ENCODE assay signal across 1 cellular context in genomic region chr6:7542878-7543394, GRCh38.
TF ChIP-seq lines count a peak whose summit lies in the region.

No MANE protein-coding gene starts in this region.

TF ChIP-seq in HepG2, 621 proteins besides CTCF, POLR2A, EP300 and RAD21 (continued from another document and continues in another):
- TF ChIP-seq ZNF740 (CRISPR knock-in tag; IDR thresholded peaks at IDR 0.05) (peak; percentile 92), STAG1 (CRISPR knock-in tag; IDR thresholded peaks at IDR 0.05) (peak; percentile 17; the same call in 1 of the 2 replicates), ZNF619 (CRISPR knock-in tag; IDR thresholded peaks at IDR 0.05) (no peak; the same call in 1 of the 2 replicates), ZNF383 (CRISPR knock-in tag; IDR thresholded peaks at IDR 0.05; ENCODE audit: borderline replicate concordance) (peak; percentile 68; the same call in 1 of the 2 replicates), ATF4 (CRISPR knock-in tag; IDR thresholded peaks at IDR 0.05) (peak in 1 of 2 experiments; percentile 12; a peak in 1 of 4 replicates), DMAP1 (CRISPR knock-in tag; IDR thresholded peaks at IDR 0.05) (peak; percentile 83), ZBTB37 (CRISPR knock-in tag; IDR thresholded peaks at IDR 0.05) (no peak), PREB (CRISPR knock-in tag; IDR thresholded peaks at IDR 0.05) (no peak), KDM4B (CRISPR knock-in tag; IDR thresholded peaks at IDR 0.05) (no peak; the same call in 1 of the 2 replicates), ESRRA (CRISPR knock-in tag; IDR thresholded peaks at IDR 0.05; ENCODE audit: low read depth) (no peak), HIVEP1 (CRISPR knock-in tag; IDR thresholded peaks at IDR 0.05) (peak; percentile 76), HOXA7 (CRISPR knock-in tag; IDR thresholded peaks at IDR 0.05) (no peak), PCBP1 (IDR thresholded peaks at IDR 0.05; ENCODE audit: borderline replicate concordance, low read depth, low read length) (peak; percentile 91; the same call in 1 of the 2 replicates), REPIN1 (CRISPR knock-in tag; IDR thresholded peaks at IDR 0.05; ENCODE audit: borderline replicate concordance, low read depth) (0 out of 2 replicates have a peak, but pooled peaks have one; percentile 15), SOX13 (IDR thresholded peaks at IDR 0.05) (peak; percentile 55; the same call in 1 of the 2 replicates), SOX13 (CRISPR knock-in tag; conservative IDR thresholded peaks at IDR 0.05 in 1 of 2, IDR thresholded peaks at IDR 0.05 in 1 of 2) (peak in 1 of 2 experiments; percentile 82; a peak in 2 of 4 replicates), ZNF776 (CRISPR knock-in tag; IDR thresholded peaks at IDR 0.05) (no peak), MIXL1 (CRISPR knock-in tag; IDR thresholded peaks at IDR 0.05) (peak; percentile 19; the same call in 1 of the 2 replicates), TFDP1 (CRISPR knock-in tag; IDR thresholded peaks at IDR 0.05; ENCODE audit: borderline replicate concordance) (peak; percentile 52; the same call in 1 of the 2 replicates), NR0B2 (CRISPR knock-in tag; IDR thresholded peaks at IDR 0.05) (no peak), PBX3 (CRISPR knock-in tag; IDR thresholded peaks at IDR 0.05; ENCODE audit: borderline replicate concordance) (peak; percentile 44; the same call in 1 of the 2 replicates), ZNF441 (CRISPR knock-in tag; IDR thresholded peaks at IDR 0.05; ENCODE audit: borderline replicate concordance) (no peak), ARID5B (CRISPR knock-in tag; IDR thresholded peaks at IDR 0.05) (peak; percentile 70), SRSF1 (optimal IDR thresholded peaks at IDR 0.05; ENCODE audit: low read depth, low read length) (peak; percentile 76), ZNF225 (CRISPR knock-in tag; IDR thresholded peaks at IDR 0.05) (no peak), ZNF30 (CRISPR knock-in tag; IDR thresholded peaks at IDR 0.05) (no peak), YEATS2 (CRISPR knock-in tag; IDR thresholded peaks at IDR 0.05; ENCODE audit: borderline replicate concordance) (peak; percentile 58), ZNF772 (CRISPR knock-in tag; IDR thresholded peaks at IDR 0.05) (0 out of 2 replicates have a peak, but pooled peaks have one; percentile 44), RBM22 (optimal IDR thresholded peaks at IDR 0.05; ENCODE audit: low read length) (no peak), HDAC2 (CRISPR knock-in tag; IDR thresholded peaks at IDR 0.05) (peak; percentile 75; the same call in 1 of the 2 replicates), SATB2 (CRISPR knock-in tag; IDR thresholded peaks at IDR 0.05) (peak; percentile 70; the same call in 1 of the 2 replicates), ZNF691 (CRISPR knock-in tag; IDR thresholded peaks at IDR 0.05; ENCODE audit: borderline replicate concordance, low read depth) (no peak; the same call in 1 of the 2 replicates), NFKBIZ (CRISPR knock-in tag; IDR thresholded peaks at IDR 0.05) (no peak), ZNF256 (CRISPR knock-in tag; conservative IDR thresholded peaks at IDR 0.05) (no peak), ZNF768 (CRISPR knock-in tag; IDR thresholded peaks at IDR 0.05) (no peak; the same call in 1 of the 2 replicates), NR2C2 (CRISPR knock-in tag; IDR thresholded peaks at IDR 0.05; ENCODE audit: borderline replicate concordance) (peak; percentile 55; the same call in 1 of the 2 replicates), ISL2 (CRISPR knock-in tag; IDR thresholded peaks at IDR 0.05) (peak; percentile 83), RBM39 (IDR thresholded peaks at IDR 0.05; ENCODE audit: low read depth, low read length, poor library complexity, severe bottlenecking) (peak; percentile 74), ZNF251 (CRISPR knock-in tag; IDR thresholded peaks at IDR 0.05) (no peak), ZNF747 (CRISPR knock-in tag; IDR thresholded peaks at IDR 0.05; ENCODE audit: borderline replicate concordance) (no peak; the same call in 1 of the 2 replicates), PLSCR1 (CRISPR knock-in tag; IDR thresholded peaks at IDR 0.05; ENCODE audit: borderline replicate concordance) (no peak), KDM3A (CRISPR knock-in tag; IDR thresholded peaks at IDR 0.05; ENCODE audit: low read depth) (no peak), SPEN (CRISPR knock-in tag; IDR thresholded peaks at IDR 0.05; ENCODE audit: low read depth) (peak; percentile 47; the same call in 1 of the 2 replicates), ZNF660 (CRISPR knock-in tag; IDR thresholded peaks at IDR 0.05; ENCODE audit: borderline replicate concordance, low read depth) (no peak), PBX2 (CRISPR knock-in tag; IDR thresholded peaks at IDR 0.05) (no peak), ZFYVE20 (CRISPR knock-in tag; IDR thresholded peaks at IDR 0.05; ENCODE audit: borderline replicate concordance, low read depth) (no peak), ZBTB49 (CRISPR knock-in tag; IDR thresholded peaks at IDR 0.05; ENCODE audit: borderline replicate concordance) (no peak), SNAPC5 (CRISPR knock-in tag; IDR thresholded peaks at IDR 0.05; ENCODE audit: borderline replicate concordance) (no peak), ZNF138 (CRISPR knock-in tag; IDR thresholded peaks at IDR 0.05; ENCODE audit: low read depth) (0 out of 2 replicates have a peak, but pooled peaks have one; percentile 52), ATAD3A (CRISPR knock-in tag; IDR thresholded peaks at IDR 0.05) (no peak)
